ENCODE assay signal across 9 cellular contexts in the genomic region with DNA sequence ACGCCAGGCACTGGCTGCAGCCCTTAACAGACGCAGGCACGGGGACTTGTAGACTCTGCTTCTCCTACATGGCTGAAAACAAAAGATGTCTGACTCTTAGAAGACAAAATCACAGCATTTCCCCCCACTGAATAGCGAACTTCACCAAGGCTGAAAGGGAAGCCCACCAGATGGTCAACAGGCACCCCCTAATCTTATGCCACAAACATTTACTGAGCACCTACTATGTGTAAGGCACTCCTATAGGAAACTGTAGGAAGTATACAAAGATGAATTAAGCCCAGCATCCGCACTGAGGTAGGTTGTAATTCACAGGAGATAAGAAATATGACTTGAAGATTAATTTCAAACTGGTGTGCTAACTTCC. TPM values are rescaled to one million over a fixed set of nuclear protein-coding genes. Genes with fewer than 3 reads are reported as not detected.
DNase-seq lines count a peak whose midpoint lies in the region; ATAC-seq and TF ChIP-seq lines count a peak whose summit lies in the region.
"Had no signal": no experiment of that assay in that cellular context is flagged by ENCODE, and none has a peak within 500 bp of the region (broad histone marks: within the 10 kb centered on the region; RNA-seq: fewer than 3 reads in every experiment).

No MANE protein-coding gene starts in this region.

- H3K36me3 Mint-ChIP-seq in osteocyte (ENCODE audit: unreplicated experiment): no peaks in the 10 kb centered on the region

- H3K9me3 Mint-ChIP-seq in stimulated activated naive CD8-positive, alpha-beta T cell treated with anti-CD3 and anti-CD28 coated beads, Interleukin-15, amount 100 ng/mL, for 72 hours: no peaks in the 10 kb centered on the region
- H3K9me3 Mint-ChIP-seq in osteocyte (ENCODE audit: unreplicated experiment): no peaks in the 10 kb centered on the region
- H3K9me3 Mint-ChIP-seq: activated CD4-positive, alpha-beta memory T cell treated with anti-CD3 and anti-CD28 coated beads for 36 hours had no signal

- H3K4me1 Mint-ChIP-seq in stimulated activated naive CD8-positive, alpha-beta T cell treated with anti-CD3 and anti-CD28 coated beads, Interleukin-15, amount 100 ng/mL, for 72 hours: peaks cover 34% of the 10 kb centered on the region
- H3K4me1 Mint-ChIP-seq in osteocyte (ENCODE audit: unreplicated experiment): peaks cover 14% of the 10 kb centered on the region

- no peaks in the 10 kb centered on the region for H3K27me3 Mint-ChIP-seq in stimulated activated naive CD8-positive, alpha-beta T cell treated with anti-CD3 and anti-CD28 coated beads, Interleukin-15, amount 100 ng/mL, for 72 hours
- H3K27me3 Mint-ChIP-seq in osteocyte (ENCODE audit: unreplicated experiment): no peaks in the 10 kb centered on the region
- H3K27me3 Mint-ChIP-seq: activated CD4-positive, alpha-beta memory T cell treated with anti-CD3 and anti-CD28 coated beads for 36 hours had no signal

- WGBS in mesodermal cell (ENCODE audit: insufficient coverage in 2 of 2), 2 experiments: 34 to 40% methylated on average over 4 of the region's 5 CpGs
- WGBS in aorta, 2 donors: 2 to 3% methylated on average over 5 of the region's 5 CpGs

- peak overlapping the region in 1 of 2 donors; percentile 8 for H3K27ac Mint-ChIP-seq in stimulated activated naive CD8-positive, alpha-beta T cell treated with anti-CD3 and anti-CD28 coated beads, Interleukin-15, amount 100 ng/mL, for 72 hours
- no peak overlapping the region for H3K27ac Mint-ChIP-seq in osteocyte (ENCODE audit: unreplicated experiment)
- H3K27ac Mint-ChIP-seq: activated CD4-positive, alpha-beta memory T cell treated with anti-CD3 and anti-CD28 coated beads for 36 hours had no signal

- peaks cover 26% of the 10 kb centered on the region for H3K4me1 ChIP-seq in mesodermal cell (ENCODE audit: control insufficient read depth, insufficient read depth, low read length, poor library complexity, severe bottlenecking)
- H3K4me1 ChIP-seq in aorta (ENCODE audit: control insufficient read depth in 1 of 2, insufficient read depth in 2 of 2, low read length in 2 of 2): peaks cover 8 to 9% of the 10 kb centered on the region in 2 donors

- H3K4me3 ChIP-seq in mesodermal cell (ENCODE audit: extremely low read depth, insufficient read depth, low read length, poor library complexity, severe bottlenecking) (peak overlapping the region; percentile 55), aorta (ENCODE audit: low read length in 2 of 2) (peak overlapping the region; percentile 23 to 30)

- intact Hi-C loops in aorta (cut with DNase I): loop anchor here in 1 of 2 donors (5.0 kb wide), 1 partner anchor 35 kb away; no protein-coding TSS in a partner anchor

- H3K36me3 ChIP-seq in mesodermal cell (ENCODE audit: control insufficient read depth, insufficient read depth, low read length) (peaks cover 34% of the 10 kb centered on the region), aorta (ENCODE audit: control insufficient read depth in 1 of 2, insufficient read depth in 2 of 2, low read length in 1 of 2) (no peaks in the 10 kb centered on the region)

- H3K27me3 ChIP-seq in aorta (ENCODE audit: control insufficient read depth in 1 of 2, insufficient read depth in 2 of 2, low read length in 1 of 2): no peaks in the 10 kb centered on the region

- no peak for TF ChIP-seq CTCF in osteocyte (IDR thresholded peaks at IDR 0.05)

- no peak overlapping the region for H3K4me3 Mint-ChIP-seq in stimulated activated naive CD8-positive, alpha-beta T cell treated with anti-CD3 and anti-CD28 coated beads, Interleukin-15, amount 100 ng/mL, for 72 hours
- H3K4me3 Mint-ChIP-seq in osteocyte (ENCODE audit: unreplicated experiment): no peak overlapping the region
- H3K4me3 Mint-ChIP-seq: activated CD4-positive, alpha-beta memory T cell treated with anti-CD3 and anti-CD28 coated beads for 36 hours had no signal

- ATAC-seq in stimulated activated naive CD8-positive, alpha-beta T cell treated with anti-CD3 and anti-CD28 coated beads, Interleukin-15, amount 100 ng/mL, for 72 hours: peak; percentile 2
- ATAC-seq in stimulated activated naive CD8-positive, alpha-beta T cell treated with anti-CD3 and anti-CD28 coated beads, Interleukin-15, Interleukin-2, amounts not matched to agents 100 U/mL and 50 U/mL, for 24 hours: no peak
- ATAC-seq in aorta (ENCODE audit: low FRiP score): no peak
- ATAC-seq in HG02840 (IDR thresholded peaks at IDR 0.05; ENCODE audit: low FRiP score, unreplicated experiment): no peak
- ATAC-seq in HG02852 (IDR thresholded peaks at IDR 0.05; ENCODE audit: unreplicated experiment): no peak

- DNase-seq in stimulated activated naive CD8-positive, alpha-beta T cell treated with anti-CD3 and anti-CD28 coated beads, Interleukin-15, amount 100 ng/mL, for 72 hours: no peak
- no peak for DNase-seq in stimulated activated naive CD8-positive, alpha-beta T cell treated with anti-CD3 and anti-CD28 coated beads, Interleukin-15, Interleukin-2, amounts not matched to agents 100 U/mL and 50 U/mL, for 24 hours
- DNase-seq in caudate nucleus (lab: John Stamatoyannopoulos, UW) (no peak), aorta (no peak), osteocyte (ENCODE audit: extremely low spot score, unreplicated experiment) (no peak)

- H3K9me3 ChIP-seq in mesodermal cell (ENCODE audit: control insufficient read depth, low read length) (no peaks in the 10 kb centered on the region), aorta (ENCODE audit: control insufficient read depth, low read length) (no peaks in the 10 kb centered on the region)

- peak overlapping the region; percentile 100 for H3K27ac ChIP-seq in caudate nucleus (ENCODE audit: low read depth, low read length)
- peak overlapping the region; percentile 96 for H3K27ac ChIP-seq in mesodermal cell (ENCODE audit: low read depth, low read length, severe bottlenecking)
- peak overlapping the region; percentile 89 to 91 for H3K27ac ChIP-seq in aorta (ENCODE audit: low read depth in 1 of 2, low read length in 2 of 2)

RNA-seq across cellular contexts. Expression of a gene that starts 38.3 kb away (rescaled TPM):
- 146 TPM for polyA plus RNA-seq in mesodermal cell (2013, experiment 1 of 2)
- polyA plus RNA-seq in mesodermal cell (2013, experiment 2 of 2): 135 TPM
- 100 to 1,000 TPM; 150 to 241 TPM for total RNA-seq in aorta
- 100 to 1,000 TPM in 1 of 2 donors, 10 to 100 TPM in 1; 40.4 to 322 TPM for polyA plus RNA-seq in aorta
- 238 and 247 TPM in 2 replicates for total RNA-seq in osteocyte

RNA-seq across cellular contexts. Expression of a gene that starts 38.6 kb away (rescaled TPM):
- 5.4 TPM for polyA plus RNA-seq in mesodermal cell (2013, experiment 1 of 2)
- polyA plus RNA-seq in mesodermal cell (2013, experiment 2 of 2): 4.9 TPM
- total RNA-seq in aorta (1 to 10 TPM; 6.6 to 8.5 TPM), osteocyte (9.1 and 10.9 TPM in 2 replicates)
- polyA plus RNA-seq in aorta: 10 to 100 TPM in 1 of 2 donors, 1 to 10 TPM in 1; 8.6 to 12.8 TPM

RNA-seq across cellular contexts. Expression of a gene that starts 43.3 kb away (rescaled TPM):
- polyA plus RNA-seq in mesodermal cell (2013, experiment 1 of 2): 7.6 TPM
- 6.1 TPM for polyA plus RNA-seq in mesodermal cell (2013, experiment 2 of 2)
- total RNA-seq in aorta (10 to 100 TPM; 13.0 to 24.8 TPM), osteocyte (8.8 and 9.6 TPM in 2 replicates)
- polyA plus RNA-seq in aorta: 10 to 100 TPM in 1 of 2 donors, 1 to 10 TPM in 1; 7.8 to 12.5 TPM
